21 cellular contexts compared by ENCODE assay signal in the genomic region with DNA sequence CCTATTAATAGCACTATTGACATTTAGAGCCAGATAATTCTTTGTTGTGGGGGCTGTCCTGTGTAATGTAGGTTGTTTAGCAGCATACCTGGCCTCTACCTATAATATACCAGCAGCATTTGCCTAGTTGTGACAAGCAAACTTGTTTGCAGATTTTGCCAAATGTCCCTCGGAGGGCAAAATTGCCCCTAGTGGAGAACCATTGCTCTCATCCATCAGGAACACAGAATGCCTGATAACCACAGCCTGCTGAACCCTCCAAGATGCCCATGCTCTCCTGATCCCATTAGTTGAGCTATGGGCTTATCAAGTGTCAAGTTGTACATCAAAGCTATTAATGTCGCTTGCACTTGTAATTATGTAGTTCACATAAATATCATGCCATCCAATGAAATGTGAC. TPM values are rescaled to one million over a fixed set of nuclear protein-coding genes. Genes with fewer than 3 reads are reported as not detected.
DNase-seq lines count a peak whose midpoint lies in the region; ATAC-seq and TF ChIP-seq lines count a peak whose summit lies in the region.
"Had no signal": no experiment of that assay in that cellular context is flagged by ENCODE, and none has a peak within 500 bp of the region (broad histone marks: within the 10 kb centered on the region; RNA-seq: fewer than 3 reads in every experiment).

No MANE protein-coding gene starts in this region.

- no peak for ATAC-seq in heart left ventricle
- ATAC-seq: Panc1 had no signal

- no peak overlapping the region for H3K4me3 Mint-ChIP-seq in type B pancreatic cell
- H3K4me3 Mint-ChIP-seq: CD14-positive monocyte, IgD-negative memory B cell had no signal

- H3K9me3 Mint-ChIP-seq in type B pancreatic cell, result no peaks in the 10 kb centered on the region
- H3K9me3 Mint-ChIP-seq: CD14-positive monocyte, IgD-negative memory B cell had no signal

- H3K36me3 Mint-ChIP-seq in type B pancreatic cell, result no peaks in the 10 kb centered on the region
- H3K36me3 Mint-ChIP-seq: CD14-positive monocyte had no signal

- no peak for DNase-seq in left ventricle myocardium inferior
- DNase-seq in heart left ventricle, result no peak
- no peak for DNase-seq in WERI-Rb-1
- DNase-seq in fibroblast of pulmonary artery (ENCODE audit: low read depth), result no peak
- no peak for DNase-seq in type B pancreatic cell (ENCODE audit: extremely low spot score, unreplicated experiment)
- no peak for DNase-seq in NCI-H2196 treated with DMSO at 0.1 percent for 48 hours (lab: John Stamatoyannopoulos, UW; ENCODE audit: unreplicated experiment)
- no peak for DNase-seq in SW480 (ENCODE audit: low spot score)
- DNase-seq in NCI-H1694 (lab: John Stamatoyannopoulos, UW), result no peak
- DNase-seq: DMS53; GDM1; NCI-H1105; NCI-H146; NCI-H2081; NCI-H2171 treated with DMSO at 0.1 percent for 48 hours; NCI-H446; NCI-H526 treated with DMSO at 0.1 percent for 48 hours; NK-92 treated with Interleukin-12 subunit alpha and Interleukin-12 subunit beta, amount 100 ng/mL, for 24 hours; SJCRH30 had no signal

- H3K27me3 ChIP-seq in left ventricle myocardium inferior (ENCODE audit: low read depth) (peaks cover 24% of the 10 kb centered on the region), heart left ventricle (peaks cover 0 to 8% (median 0%) of the 10 kb centered on the region in 9 donors), WERI-Rb-1 (ENCODE audit: insufficient read depth, low read depth, severe bottlenecking) (no peaks in the 10 kb centered on the region)
- H3K27me3 ChIP-seq: SJCRH30 had no signal

- intact Hi-C loops in left ventricle myocardium inferior (cut with micrococcal nuclease) (no loop called here), heart left ventricle (cut with DNase I) (no loop called here)

- H3K27me3 Mint-ChIP-seq in type B pancreatic cell, result no peaks in the 10 kb centered on the region
- H3K27me3 Mint-ChIP-seq: IgD-negative memory B cell had no signal

- H3K4me3 ChIP-seq in left ventricle myocardium inferior (no peak overlapping the region), heart left ventricle (no peak overlapping the region), WERI-Rb-1 (ENCODE audit: low read depth, low read length) (no peak overlapping the region), fibroblast of pulmonary artery (replicated peaks; ENCODE audit: low read depth, low read length) (no peak overlapping the region)
- H3K4me3 ChIP-seq: SJCRH30 had no signal

- H3K4me1 Mint-ChIP-seq in type B pancreatic cell (ENCODE audit: unreplicated experiment), result no peaks in the 10 kb centered on the region
- H3K4me1 Mint-ChIP-seq: IgD-negative memory B cell had no signal

- H3K4me1 ChIP-seq in left ventricle myocardium inferior (no peaks in the 10 kb centered on the region), heart left ventricle (no peaks in the 10 kb centered on the region)
- H3K4me1 ChIP-seq: SJCRH30 had no signal

- no peak overlapping the region for H3K27ac Mint-ChIP-seq in type B pancreatic cell
- H3K27ac Mint-ChIP-seq: CD14-positive monocyte, IgD-negative memory B cell had no signal

- H3K9me3 ChIP-seq in left ventricle myocardium inferior (replicated peaks) (no peaks in the 10 kb centered on the region), heart left ventricle (no peaks in the 10 kb centered on the region), WERI-Rb-1 (ENCODE audit: severe bottlenecking) (no peaks in the 10 kb centered on the region)
- H3K9me3 ChIP-seq: SJCRH30 had no signal

- H3K36me3 ChIP-seq in left ventricle myocardium inferior (no peaks in the 10 kb centered on the region), heart left ventricle (no peaks in the 10 kb centered on the region), WERI-Rb-1 (no peaks in the 10 kb centered on the region)
- H3K36me3 ChIP-seq: SJCRH30 had no signal

- no peak overlapping the region for H3K27ac ChIP-seq in left ventricle myocardium inferior (replicated peaks)
- H3K27ac ChIP-seq in heart left ventricle, result no peak overlapping the region
- no peak overlapping the region for H3K27ac ChIP-seq in WERI-Rb-1
- H3K27ac ChIP-seq: SJCRH30 had no signal

- 66 to 84% (median 74%) methylated on average over 2 of the region's 2 CpGs for WGBS in heart left ventricle, 4 donors

- no peak for TF ChIP-seq POLR2A in heart left ventricle (IDR thresholded peaks at IDR 0.05)

- TF ChIP-seq CTCF in left ventricle myocardium inferior (IDR thresholded peaks at IDR 0.05; ENCODE audit: borderline replicate concordance) (peak; percentile 7), heart left ventricle (IDR thresholded peaks at IDR 0.05) (no peak), WERI-Rb-1 (IDR thresholded peaks at IDR 0.05; ENCODE audit: low read depth, low read length) (peak; percentile 11; the same call in 1 of the 2 replicates), fibroblast of pulmonary artery (IDR thresholded peaks at IDR 0.05; ENCODE audit: low read length, missing control alignments) (peak; percentile 8), type B pancreatic cell (conservative IDR thresholded peaks at IDR 0.05) (peak; percentile 54)

RNA-seq across cellular contexts. Expression of a gene that starts 15.0 kb away (rescaled TPM):
- total RNA-seq in left ventricle myocardium inferior (3.6 TPM), heart left ventricle (1 to 10 TPM; 2.4 to 9.0 (median 6.4) TPM), type B pancreatic cell (ENCODE audit: low replicate concordance) (4.8 and 5.6 TPM in 2 replicates)
- polyA plus RNA-seq in heart left ventricle, result 1 to 10 TPM in 1 of 2 donors, under 1 TPM in 1; 0.99 to 6.1 TPM

Comparison
In these comparisons a context has a peak if more than half of its experiments do, and no peak if none do; other contexts are left out.
1. CTCF ChIP-seq: peak in left ventricle myocardium inferior (single experiment), WERI-Rb-1 (single experiment), fibroblast of pulmonary artery (single experiment) and type B pancreatic cell (single experiment); none in heart left ventricle (0 of 12).